Comparison of ENCODE assay signal across 17 cellular contexts in genomic region chr6:116145786-116146675, GRCh38. TPM values are rescaled to one million over a fixed set of nuclear protein-coding genes. Genes with fewer than 3 reads are reported as not detected.
"Had no signal": no experiment of that assay in that cellular context is flagged by ENCODE, and none has a peak within 500 bp of the region (broad histone marks: within the 10 kb centered on the region; RNA-seq: fewer than 3 reads in every experiment).

No MANE protein-coding gene starts in this region.

- DNase-seq: activated CD4-positive, alpha-beta memory T cell treated with anti-CD3 and anti-CD28 coated beads, Interleukin-2, amount 10 ng/mL, durations not matched to agents 7 days and 5 days; activated CD4-positive, alpha-beta T cell treated with anti-CD3 and anti-CD28 coated beads for 1 hour; activated naive CD4-positive, alpha-beta T cell; activated naive CD8-positive, alpha-beta T cell treated with anti-CD3 and anti-CD28 coated beads, Interleukin-2, amount 50 U/mL, for 24 hours; cortex of kidney; effector CD8-positive, alpha-beta T cell; kidney glomerular epithelial cell; naive thymus-derived CD4-positive, alpha-beta T cell; spleen; stimulated activated CD4-positive, alpha-beta T cell treated with anti-CD3 and anti-CD28 coated beads, Interleukin-1b, Interleukin-23, amount 100 ng/mL, for 48 hours; stimulated activated naive CD4-positive, alpha-beta T cell; upper lobe of left lung had no signal

- H3K27me3 Mint-ChIP-seq: activated CD4-positive, alpha-beta memory T cell treated with anti-CD3 and anti-CD28 coated beads, Interleukin-2, amount 10 ng/mL, durations not matched to agents 7 days and 5 days; activated naive CD8-positive, alpha-beta T cell treated with anti-CD3 and anti-CD28 coated beads, Interleukin-2, amount 50 U/mL, for 24 hours; central memory CD8-positive, alpha-beta T cell; naive thymus-derived CD4-positive, alpha-beta T cell had no signal

- H3K27me3 ChIP-seq: hepatocyte, spleen, suprapubic skin, upper lobe of left lung had no signal

- H3K36me3 ChIP-seq: suprapubic skin, upper lobe of left lung had no signal

- H3K27ac Mint-ChIP-seq: activated CD4-positive, alpha-beta memory T cell treated with anti-CD3 and anti-CD28 coated beads, Interleukin-2, amount 10 ng/mL, durations not matched to agents 7 days and 5 days; activated naive CD8-positive, alpha-beta T cell treated with anti-CD3 and anti-CD28 coated beads, Interleukin-2, amount 50 U/mL, for 24 hours; naive thymus-derived CD4-positive, alpha-beta T cell had no signal

- H3K79me2 ChIP-seq: hepatocyte had no signal

- H3K4me1 Mint-ChIP-seq: activated naive CD8-positive, alpha-beta T cell treated with anti-CD3 and anti-CD28 coated beads, Interleukin-2, amount 50 U/mL, for 24 hours; central memory CD8-positive, alpha-beta T cell had no signal

- H3K4me2 ChIP-seq: hepatocyte had no signal

- H2AFZ ChIP-seq: hepatocyte had no signal

- H3K4me3 Mint-ChIP-seq: activated CD4-positive, alpha-beta memory T cell treated with anti-CD3 and anti-CD28 coated beads, Interleukin-2, amount 10 ng/mL, durations not matched to agents 7 days and 5 days; activated naive CD8-positive, alpha-beta T cell treated with anti-CD3 and anti-CD28 coated beads, Interleukin-2, amount 50 U/mL, for 24 hours; central memory CD8-positive, alpha-beta T cell; naive thymus-derived CD4-positive, alpha-beta T cell had no signal

- H3K4me3 ChIP-seq: hepatocyte, spleen, suprapubic skin, upper lobe of left lung had no signal

- H3K27ac ChIP-seq: hepatocyte, spleen, suprapubic skin, upper lobe of left lung had no signal

- H3K9me3 ChIP-seq: spleen, suprapubic skin, upper lobe of left lung had no signal

- H3K4me1 ChIP-seq: spleen, suprapubic skin, upper lobe of left lung had no signal

- H3K9me3 Mint-ChIP-seq: activated CD4-positive, alpha-beta memory T cell treated with anti-CD3 and anti-CD28 coated beads, Interleukin-2, amount 10 ng/mL, durations not matched to agents 7 days and 5 days; activated naive CD8-positive, alpha-beta T cell treated with anti-CD3 and anti-CD28 coated beads, Interleukin-2, amount 50 U/mL, for 24 hours; central memory CD8-positive, alpha-beta T cell; naive thymus-derived CD4-positive, alpha-beta T cell had no signal

- ATAC-seq: activated naive CD8-positive, alpha-beta T cell treated with anti-CD3 and anti-CD28 coated beads, Interleukin-2, amount 50 U/mL, for 24 hours; naive thymus-derived CD4-positive, alpha-beta T cell had no signal

RNA-seq across cellular contexts. Expression of gene COL10A1, which starts 20.1 kb away (rescaled TPM):
- total RNA-seq: activated CD4-positive, alpha-beta memory T cell treated with anti-CD3 and anti-CD28 coated beads, Interleukin-2, amount 10 ng/mL, durations not matched to agents 7 days and 5 days; epithelial cell of proximal tubule; naive thymus-derived CD4-positive, alpha-beta T cell; right cardiac atrium; suprapubic skin had no signal
